ENCODE assay signal across 30 cellular contexts in the genomic region with DNA sequence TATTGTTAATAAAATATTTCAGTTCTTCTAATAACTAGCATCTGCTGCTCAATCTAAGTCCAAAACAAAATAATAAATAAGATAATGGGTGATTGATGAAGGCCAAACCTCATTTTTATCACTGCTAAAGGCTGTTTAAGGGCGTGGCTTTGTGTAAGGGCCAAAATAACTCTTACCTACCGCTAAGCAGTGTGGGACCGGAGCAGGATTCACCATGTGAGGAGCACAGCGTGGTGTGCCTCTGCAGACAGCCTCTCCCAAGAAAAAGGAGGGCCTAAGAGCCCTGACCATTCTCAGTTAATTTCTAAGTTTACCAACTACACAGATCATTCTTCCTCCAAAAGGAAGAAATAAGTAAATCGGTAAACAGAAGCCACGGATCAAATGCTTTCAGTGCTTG.
"Had no signal": no experiment of that assay in that cellular context is flagged by ENCODE, and none has a peak within 500 bp of the region (broad histone marks: within the 10 kb centered on the region; RNA-seq: fewer than 3 reads in every experiment).

No MANE protein-coding gene starts in this region.

- ATAC-seq: activated CD8-positive, alpha-beta memory T cell treated with anti-CD3 and anti-CD28 coated beads, Interleukin-2, amount 10 ng/mL, durations not matched to agents 7 days and 5 days had no signal

- H3K4me3 ChIP-seq: ascending aorta, cardiac muscle cell, Peyer's patch, SK-N-MC had no signal

- H3K9me3 ChIP-seq: ascending aorta, Peyer's patch had no signal

- H3K27me3 Mint-ChIP-seq: activated B cell treated with CpG ODN at 0.5 μM for 24 hours; activated CD4-positive, alpha-beta memory T cell treated with anti-CD3 and anti-CD28 coated beads, Interleukin-2, amount 10 ng/mL, durations not matched to agents 7 days and 5 days; activated CD8-positive, alpha-beta memory T cell treated with anti-CD3 and anti-CD28 coated beads, Interleukin-2, amount 10 ng/mL, durations not matched to agents 7 days and 5 days; activated naive CD8-positive, alpha-beta T cell treated with anti-CD3 and anti-CD28 coated beads for 36 hours; central memory CD8-positive, alpha-beta T cell had no signal

- H3K4me1 Mint-ChIP-seq: activated B cell treated with CpG ODN at 0.5 μM for 24 hours; activated CD4-positive, alpha-beta memory T cell treated with anti-CD3 and anti-CD28 coated beads, Interleukin-2, amount 10 ng/mL, durations not matched to agents 7 days and 5 days; activated CD8-positive, alpha-beta memory T cell treated with anti-CD3 and anti-CD28 coated beads, Interleukin-2, amount 10 ng/mL, durations not matched to agents 7 days and 5 days; activated naive CD8-positive, alpha-beta T cell treated with anti-CD3 and anti-CD28 coated beads for 36 hours; central memory CD8-positive, alpha-beta T cell had no signal

- H3K9me3 Mint-ChIP-seq: activated B cell treated with CpG ODN at 0.5 μM for 24 hours; activated CD4-positive, alpha-beta memory T cell treated with anti-CD3 and anti-CD28 coated beads, Interleukin-2, amount 10 ng/mL, durations not matched to agents 7 days and 5 days; activated naive CD8-positive, alpha-beta T cell treated with anti-CD3 and anti-CD28 coated beads for 36 hours; central memory CD8-positive, alpha-beta T cell; T-helper 2 cell treated with Interferon-gamma antibody and Interleukin-4, amounts not matched to agents 5 μg/mL and 100 μg/mL, for 36 hours had no signal

- H3K4me3 Mint-ChIP-seq: activated B cell treated with CpG ODN at 0.5 μM for 24 hours; activated CD4-positive, alpha-beta memory T cell treated with anti-CD3 and anti-CD28 coated beads, Interleukin-2, amount 10 ng/mL, durations not matched to agents 7 days and 5 days; activated CD8-positive, alpha-beta memory T cell treated with anti-CD3 and anti-CD28 coated beads, Interleukin-2, amount 10 ng/mL, durations not matched to agents 7 days and 5 days; activated naive CD8-positive, alpha-beta T cell treated with anti-CD3 and anti-CD28 coated beads for 36 hours; central memory CD8-positive, alpha-beta T cell; T-helper 2 cell treated with Interferon-gamma antibody and Interleukin-4, amounts not matched to agents 5 μg/mL and 100 μg/mL, for 36 hours had no signal

- H3K27me3 ChIP-seq: ascending aorta, cardiac muscle cell, Peyer's patch had no signal

- H3K36me3 Mint-ChIP-seq: activated CD8-positive, alpha-beta memory T cell treated with anti-CD3 and anti-CD28 coated beads, Interleukin-2, amount 10 ng/mL, durations not matched to agents 7 days and 5 days; activated naive CD8-positive, alpha-beta T cell treated with anti-CD3 and anti-CD28 coated beads for 36 hours had no signal

- H3K27ac Mint-ChIP-seq: activated B cell treated with CpG ODN at 0.5 μM for 24 hours; activated CD4-positive, alpha-beta memory T cell treated with anti-CD3 and anti-CD28 coated beads, Interleukin-2, amount 10 ng/mL, durations not matched to agents 7 days and 5 days; activated CD8-positive, alpha-beta memory T cell treated with anti-CD3 and anti-CD28 coated beads, Interleukin-2, amount 10 ng/mL, durations not matched to agents 7 days and 5 days; activated naive CD8-positive, alpha-beta T cell treated with anti-CD3 and anti-CD28 coated beads for 36 hours; T-helper 2 cell treated with Interferon-gamma antibody and Interleukin-4, amounts not matched to agents 5 μg/mL and 100 μg/mL, for 36 hours had no signal

- H3K27ac ChIP-seq: ascending aorta, cardiac muscle cell, Peyer's patch, RWPE1, SK-N-MC had no signal

- H3K36me3 ChIP-seq: ascending aorta, cardiac muscle cell, Peyer's patch had no signal

- DNase-seq: activated B cell treated with CpG ODN at 0.5 μM for 24 hours; activated CD4-positive, alpha-beta memory T cell treated with anti-CD3 and anti-CD28 coated beads, Interleukin-2, amount 10 ng/mL, durations not matched to agents 7 days and 5 days; activated CD4-positive, alpha-beta T cell treated with anti-CD3 and anti-CD28 coated beads for 48 hours; activated CD4-positive, CD25-positive, alpha-beta regulatory T cell treated with anti-CD3 and anti-CD28 coated beads, Interleukin-2, amount 50 U/mL, for 72 hours; activated CD8-positive, alpha-beta memory T cell treated with anti-CD3 and anti-CD28 coated beads for 24 hours; activated CD8-positive, alpha-beta memory T cell treated with anti-CD3 and anti-CD28 coated beads, Interleukin-2, amount 10 ng/mL, durations not matched to agents 7 days and 5 days; activated CD8-positive, alpha-beta memory T cell treated with anti-CD3 and anti-CD28 coated beads, Interleukin-2, amount 50 U/mL, for 48 hours; activated effector memory CD4-positive, alpha-beta T cell treated with Interleukin-2 at 50 U/mL for 16 hours; activated naive CD4-positive, alpha-beta T cell treated with anti-CD3 and anti-CD28 coated beads, Interleukin-2, amount 50 U/mL, for 16 hours; activated naive CD8-positive, alpha-beta T cell treated with anti-CD3 and anti-CD28 coated beads for 36 hours; activated T-cell treated with anti-CD3 and anti-CD28 coated beads, Interleukin-2, amount 50 U/mL, for 48 hours; amygdala; KG1; NCI-H1092 treated with DMSO at 0.1 percent for 48 hours; NCI-H146; NCI-H187; NCI-H2029 treated with DMSO at 0.1 percent for 48 hours; NCI-H2107; NCI-H2171; NCI-H510A; NCI-H526 treated with DMSO at 0.1 percent for 48 hours; NCI-H82; Peyer's patch; Right ventricle myocardium superior had no signal

- H3K4me1 ChIP-seq: ascending aorta, Peyer's patch had no signal
